Comparison of ENCODE assay signal across 1 cellular context in genomic region chr2:28617502-28618184, GRCh38.
TF ChIP-seq lines count a peak whose summit lies in the region.

No MANE protein-coding gene starts in this region.

TF ChIP-seq in K562, 482 proteins besides CTCF, POLR2A, EP300 and RAD21 (continued from another document):
- TF ChIP-seq, protein P1, sequence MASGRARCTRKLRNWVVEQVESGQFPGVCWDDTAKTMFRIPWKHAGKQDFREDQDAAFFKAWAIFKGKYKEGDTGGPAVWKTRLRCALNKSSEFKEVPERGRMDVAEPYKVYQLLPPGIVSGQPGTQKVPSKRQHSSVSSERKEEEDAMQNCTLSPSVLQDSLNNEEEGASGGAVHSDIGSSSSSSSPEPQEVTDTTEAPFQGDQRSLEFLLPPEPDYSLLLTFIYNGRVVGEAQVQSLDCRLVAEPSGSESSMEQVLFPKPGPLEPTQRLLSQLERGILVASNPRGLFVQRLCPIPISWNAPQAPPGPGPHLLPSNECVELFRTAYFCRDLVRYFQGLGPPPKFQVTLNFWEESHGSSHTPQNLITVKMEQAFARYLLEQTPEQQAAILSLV (tag; IDR thresholded peaks at IDR 0.05), result no peak
- TF ChIP-seq ZNF212 (CRISPR knock-in tag; IDR thresholded peaks at IDR 0.05) (no peak), SMAD3 (CRISPR knock-in tag; conservative IDR thresholded peaks at IDR 0.05) (no peak), IFI16 (CRISPR knock-in tag; IDR thresholded peaks at IDR 0.05) (no peak), ELK1 (CRISPR knock-in tag; IDR thresholded peaks at IDR 0.05) (no peak), ZNF277 (CRISPR knock-in tag; IDR thresholded peaks at IDR 0.05; ENCODE audit: borderline replicate concordance) (no peak), ZNF507 (tag; conservative IDR thresholded peaks at IDR 0.05) (no peak), ARHGAP35 (IDR thresholded peaks at IDR 0.05; ENCODE audit: partially characterized antibody) (no peak), RBFOX2 (IDR thresholded peaks at IDR 0.05; ENCODE audit: low read depth, low read length) (no peak), MAFK (IDR thresholded peaks at IDR 0.05; ENCODE audit: low read length) (peak; percentile 36; the same call in 1 of the 2 replicates), CSDE1 (IDR thresholded peaks at IDR 0.05) (no peak), MEIS2 (IDR thresholded peaks at IDR 0.05; ENCODE audit: partially characterized antibody) (peak; percentile 3), NFIX (CRISPR knock-in tag; IDR thresholded peaks at IDR 0.05; ENCODE audit: low read depth) (no peak), FOXA3 (CRISPR knock-in tag; conservative IDR thresholded peaks at IDR 0.05 in 1 of 2, IDR thresholded peaks at IDR 0.05 in 1 of 2) (peak in 1 of 2 experiments; percentile 28; a peak in 1 of 4 replicates), ATF4 (CRISPR knock-in tag; IDR thresholded peaks at IDR 0.05) (no peak), TAF7 (tag; IDR thresholded peaks at IDR 0.05) (no peak), STAT5B (CRISPR knock-in tag; IDR thresholded peaks at IDR 0.05) (no peak), FOXJ2 (tag; IDR thresholded peaks at IDR 0.05) (no peak), SMARCA4 (IDR thresholded peaks at IDR 0.05) (0 out of 2 replicates have a peak, but pooled peaks have one; percentile 20)
- TF ChIP-seq, protein P2, sequence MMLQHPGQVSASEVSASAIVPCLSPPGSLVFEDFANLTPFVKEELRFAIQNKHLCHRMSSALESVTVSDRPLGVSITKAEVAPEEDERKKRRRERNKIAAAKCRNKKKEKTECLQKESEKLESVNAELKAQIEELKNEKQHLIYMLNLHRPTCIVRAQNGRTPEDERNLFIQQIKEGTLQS (IDR thresholded peaks at IDR 0.05), result peak; percentile 48; the same call in 1 of the 2 replicates
- TF ChIP-seq, protein P2 (CRISPR knock-in tag; conservative IDR thresholded peaks at IDR 0.05), result no peak
- TF ChIP-seq, protein P3, sequence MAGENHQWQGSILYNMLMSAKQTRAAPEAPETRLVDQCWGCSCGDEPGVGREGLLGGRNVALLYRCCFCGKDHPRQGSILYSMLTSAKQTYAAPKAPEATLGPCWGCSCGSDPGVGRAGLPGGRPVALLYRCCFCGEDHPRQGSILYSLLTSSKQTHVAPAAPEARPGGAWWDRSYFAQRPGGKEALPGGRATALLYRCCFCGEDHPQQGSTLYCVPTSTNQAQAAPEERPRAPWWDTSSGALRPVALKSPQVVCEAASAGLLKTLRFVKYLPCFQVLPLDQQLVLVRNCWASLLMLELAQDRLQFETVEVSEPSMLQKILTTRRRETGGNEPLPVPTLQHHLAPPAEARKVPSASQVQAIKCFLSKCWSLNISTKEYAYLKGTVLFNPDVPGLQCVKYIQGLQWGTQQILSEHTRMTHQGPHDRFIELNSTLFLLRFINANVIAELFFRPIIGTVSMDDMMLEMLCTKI (IDR thresholded peaks at IDR 0.05; ENCODE audit: partially characterized antibody), result no peak
- TF ChIP-seq, protein P4, sequence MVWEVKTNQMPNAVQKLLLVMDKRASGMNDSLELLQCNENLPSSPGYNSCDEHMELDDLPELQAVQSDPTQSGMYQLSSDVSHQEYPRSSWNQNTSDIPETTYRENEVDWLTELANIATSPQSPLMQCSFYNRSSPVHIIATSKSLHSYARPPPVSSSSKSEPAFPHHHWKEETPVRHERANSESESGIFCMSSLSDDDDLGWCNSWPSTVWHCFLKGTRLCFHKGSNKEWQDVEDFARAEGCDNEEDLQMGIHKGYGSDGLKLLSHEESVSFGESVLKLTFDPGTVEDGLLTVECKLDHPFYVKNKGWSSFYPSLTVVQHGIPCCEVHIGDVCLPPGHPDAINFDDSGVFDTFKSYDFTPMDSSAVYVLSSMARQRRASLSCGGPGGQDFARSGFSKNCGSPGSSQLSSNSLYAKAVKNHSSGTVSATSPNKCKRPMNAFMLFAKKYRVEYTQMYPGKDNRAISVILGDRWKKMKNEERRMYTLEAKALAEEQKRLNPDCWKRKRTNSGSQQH (CRISPR knock-in tag; IDR thresholded peaks at IDR 0.05), result no peak
